Comparison of ENCODE assay signal across 15 cellular contexts in the genomic region with DNA sequence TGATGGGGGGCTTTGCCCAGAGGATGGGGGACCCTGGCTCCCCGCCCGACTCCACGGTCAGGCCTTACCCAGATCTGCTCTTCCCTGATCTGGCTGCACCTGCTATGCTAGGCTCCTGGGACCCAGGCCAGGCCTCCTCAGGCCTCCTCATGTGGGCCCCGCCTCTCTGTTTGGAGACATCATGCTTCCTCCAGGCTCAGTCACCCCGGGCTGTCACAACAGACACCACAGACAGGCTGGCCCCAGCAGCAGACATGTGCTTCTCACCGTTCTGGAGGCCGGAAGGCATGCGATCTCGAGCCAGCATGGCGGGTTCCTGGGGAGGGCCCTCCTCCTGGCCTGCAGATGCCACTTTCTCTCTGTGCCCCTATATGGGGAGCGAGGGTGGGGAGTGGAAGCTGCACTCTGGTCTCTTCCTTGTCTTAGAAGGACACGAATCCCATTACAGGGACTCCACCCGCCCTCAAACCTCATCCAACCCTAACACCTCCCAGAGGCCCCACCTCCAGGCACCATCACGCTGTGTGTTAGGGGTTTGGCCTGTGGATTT. TPM values are rescaled to one million over a fixed set of nuclear protein-coding genes. Genes with fewer than 3 reads are reported as not detected.
DNase-seq lines count a peak whose midpoint lies in the region; ATAC-seq and TF ChIP-seq lines count a peak whose summit lies in the region.
"Had no signal": no experiment of that assay in that cellular context is flagged by ENCODE, and none has a peak within 500 bp of the region (broad histone marks: within the 10 kb centered on the region; RNA-seq: fewer than 3 reads in every experiment).

No MANE protein-coding gene starts in this region.

- H3K4me3 ChIP-seq in right cardiac atrium (ENCODE audit: low read length) (no peak overlapping the region), foreskin fibroblast (ENCODE audit: low read depth in 1 of 2, low read length in 2 of 2) (no peak overlapping the region)
- H3K4me3 ChIP-seq: coronary artery had no signal

- intact Hi-C loops in right cardiac atrium (cut with DNase I): no loop called here

- WGBS in right cardiac atrium: 82% methylated on average over 14 of the region's 14 CpGs

- H3K27me3 ChIP-seq in right cardiac atrium (ENCODE audit: control insufficient read depth, insufficient read depth): no peaks in the 10 kb centered on the region

- DNase-seq in activated naive CD4-positive, alpha-beta T cell treated with anti-CD3 and anti-CD28 coated beads, Interleukin-2, amount 50 U/mL, for 16 hours: peak; percentile 11
- no peak for DNase-seq in activated naive CD4-positive, alpha-beta T cell (lab: John Stamatoyannopoulos, UW)
- DNase-seq in NCI-H2029 (lab: John Stamatoyannopoulos, UW) (peak; percentile 92), right cardiac atrium (peak in 2 of 3 donors; percentile 13 to 48), ureter (ENCODE audit: low spot score) (peak; percentile 40), NCI-H2227 treated with DMSO at 0.1 percent for 48 hours (lab: John Stamatoyannopoulos, UW) (no peak), epidermal melanocyte (ENCODE audit: insufficient read length, low spot score) (no peak), foreskin fibroblast (no peak)
- DNase-seq: amniotic stem cell, DMS53, NCI-H524, T1000, trophoblast cell had no signal

- no peaks in the 10 kb centered on the region for H3K9me3 ChIP-seq in right cardiac atrium (ENCODE audit: control insufficient read depth, low read length)

- H3K4me1 ChIP-seq in right cardiac atrium (ENCODE audit: control insufficient read depth, insufficient read depth, low read length): no peaks in the 10 kb centered on the region

- no peak for TF ChIP-seq CTCF in foreskin fibroblast (IDR thresholded peaks at IDR 0.05; ENCODE audit: low read depth, low read length)

- no peak overlapping the region for H3K27ac ChIP-seq in right cardiac atrium (ENCODE audit: low read length)
- H3K27ac ChIP-seq: coronary artery had no signal

- no peak for ATAC-seq in right cardiac atrium

RNA-seq across cellular contexts. Expression of a gene that starts 10.8 kb away (rescaled TPM):
- total RNA-seq in right cardiac atrium (1 to 10 TPM in 1 of 4 donors, under 1 TPM in 2, not detected in 1; 0.17 to 1.4 (median 0.84) TPM), ureter (0.49 TPM)
- polyA plus RNA-seq in right cardiac atrium: 0.68 TPM
- total RNA-seq: RPMI7951 had no signal

RNA-seq across cellular contexts. Expression of a gene that starts 21.5 kb away (rescaled TPM):
- total RNA-seq in right cardiac atrium: under 1 TPM in 2 of 4 donors, not detected in 2; 0.23 to 0.29 TPM
- polyA plus RNA-seq in right cardiac atrium: 0.09 TPM
- total RNA-seq in ureter: 0.47 TPM
- total RNA-seq: RPMI7951 had no signal

Comparison
In these comparisons a context has a peak if more than half of its experiments do, and no peak if none do; other contexts are left out.
1. DNase-seq: peak in activated naive CD4-positive, alpha-beta T cell treated with anti-CD3 and anti-CD28 coated beads, Interleukin-2, amount 50 U/mL, for 16 hours (single experiment), NCI-H2029 (single experiment), right cardiac atrium (2 of 3) and ureter (single experiment); none in activated naive CD4-positive, alpha-beta T cell (0 of 4), NCI-H2227 treated with DMSO at 0.1 percent for 48 hours (single experiment), epidermal melanocyte (single experiment) and foreskin fibroblast (0 of 2).